In the genomic region with DNA sequence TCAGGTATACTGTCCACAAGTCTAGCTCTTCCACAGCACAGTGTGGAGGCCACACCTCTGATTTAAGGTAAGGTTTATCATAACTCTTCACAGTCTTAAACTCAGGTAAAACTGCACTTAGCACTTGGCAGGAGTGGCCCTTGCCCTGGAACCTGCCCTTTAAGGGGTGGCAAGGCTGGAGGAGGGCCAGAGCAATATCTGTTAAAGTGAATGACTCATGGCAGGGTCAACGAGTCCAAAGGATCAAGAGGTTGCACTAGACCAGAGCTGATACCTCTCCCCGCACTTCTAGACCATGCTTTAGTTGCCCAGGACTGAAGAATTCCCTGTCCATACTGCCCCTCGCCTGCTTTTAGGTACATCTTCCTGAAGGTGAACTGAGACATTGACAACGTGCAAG, we compare ENCODE assay signal across 32 cellular contexts. TPM values are rescaled to one million over a fixed set of nuclear protein-coding genes. Genes with fewer than 3 reads are reported as not detected.
"Had no signal": no experiment of that assay in that cellular context is flagged by ENCODE, and none has a peak within 500 bp of the region (broad histone marks: within the 10 kb centered on the region; RNA-seq: fewer than 3 reads in every experiment).

No MANE protein-coding gene starts in this region.

- H3K4me1 Mint-ChIP-seq: stimulated activated effector memory CD8-positive, alpha-beta T cell treated with anti-CD3 and anti-CD28 coated beads, Interleukin-12 subunit alpha, Interleukin-12 subunit beta, amount 100 ng/mL, for 72 hours; stimulated activated memory B cell treated with anti-CD40 and anti-IgM and Interleukin-4, amounts not matched to agents 10 μg/mL and 1 μg/mL and 100 μg/mL, for 72 hours; stimulated activated naive B cell treated with anti-CD40 and anti-IgM and Interleukin-4, amounts not matched to agents 10 μg/mL and 1 μg/mL and 100 μg/mL, for 72 hours; stimulated activated naive CD8-positive, alpha-beta T cell treated with anti-CD3 and anti-CD28 coated beads, Interleukin-15, amount 100 ng/mL, for 72 hours had no signal

- H3K36me3 Mint-ChIP-seq: stimulated activated effector memory CD8-positive, alpha-beta T cell treated with anti-CD3 and anti-CD28 coated beads, Interleukin-12 subunit alpha, Interleukin-12 subunit beta, amount 100 ng/mL, for 72 hours; stimulated activated memory B cell treated with anti-CD40 and anti-IgM and Interleukin-4, amounts not matched to agents 10 μg/mL and 1 μg/mL and 100 μg/mL, for 72 hours; stimulated activated naive B cell treated with anti-CD40 and anti-IgM and Interleukin-4, amounts not matched to agents 10 μg/mL and 1 μg/mL and 100 μg/mL, for 72 hours; type B pancreatic cell had no signal

- H3K36me3 ChIP-seq: stomach, suprapubic skin, thoracic aorta, thyroid gland, tibial artery, tibial nerve, transverse colon, upper lobe of left lung, upper lobe of right lung, uterus, vagina had no signal

- ATAC-seq: stimulated activated effector memory CD8-positive, alpha-beta T cell treated with anti-CD3 and anti-CD28 coated beads, Interleukin-12 subunit alpha, Interleukin-12 subunit beta, amount 100 ng/mL, for 72 hours; stimulated activated memory B cell treated with anti-CD40 and anti-IgM and Interleukin-4, amounts not matched to agents 10 μg/mL and 1 μg/mL and 100 μg/mL, for 72 hours; stimulated activated naive B cell treated with anti-CD40 and anti-IgM and Interleukin-4, amounts not matched to agents 10 μg/mL and 1 μg/mL and 100 μg/mL, for 72 hours; stimulated activated naive CD8-positive, alpha-beta T cell treated with anti-CD3 and anti-CD28 coated beads, Interleukin-15, amount 100 ng/mL, for 72 hours; upper lobe of right lung had no signal

- H3K9me3 Mint-ChIP-seq: stimulated activated effector memory CD8-positive, alpha-beta T cell treated with anti-CD3 and anti-CD28 coated beads, Interleukin-12 subunit alpha, Interleukin-12 subunit beta, amount 100 ng/mL, for 72 hours; stimulated activated memory B cell treated with anti-CD40 and anti-IgM and Interleukin-4, amounts not matched to agents 10 μg/mL and 1 μg/mL and 100 μg/mL, for 72 hours; stimulated activated naive B cell treated with anti-CD40 and anti-IgM and Interleukin-4, amounts not matched to agents 10 μg/mL and 1 μg/mL and 100 μg/mL, for 72 hours; stimulated activated naive CD8-positive, alpha-beta T cell treated with anti-CD3 and anti-CD28 coated beads, Interleukin-15, amount 100 ng/mL, for 72 hours had no signal

- FAIRE-seq: urothelium cell line had no signal

- H3K27ac ChIP-seq: stomach, suprapubic skin, testis, thoracic aorta, thyroid gland, tibial artery, tibial nerve, transverse colon, upper lobe of left lung, upper lobe of right lung, uterus, vagina had no signal

- H3K4me3 Mint-ChIP-seq: stimulated activated effector memory CD8-positive, alpha-beta T cell treated with anti-CD3 and anti-CD28 coated beads, Interleukin-12 subunit alpha, Interleukin-12 subunit beta, amount 100 ng/mL, for 72 hours; stimulated activated memory B cell treated with anti-CD40 and anti-IgM and Interleukin-4, amounts not matched to agents 10 μg/mL and 1 μg/mL and 100 μg/mL, for 72 hours; stimulated activated naive B cell treated with anti-CD40 and anti-IgM and Interleukin-4, amounts not matched to agents 10 μg/mL and 1 μg/mL and 100 μg/mL, for 72 hours; stimulated activated naive CD8-positive, alpha-beta T cell treated with anti-CD3 and anti-CD28 coated beads, Interleukin-15, amount 100 ng/mL, for 72 hours; type B pancreatic cell had no signal

- H3K27me3 ChIP-seq: stomach, suprapubic skin, testis, thyroid gland, tibial artery, tibial nerve, transverse colon, upper lobe of left lung, upper lobe of right lung, uterus, vagina had no signal

- H3K27ac Mint-ChIP-seq: stimulated activated effector memory CD8-positive, alpha-beta T cell treated with anti-CD3 and anti-CD28 coated beads, Interleukin-12 subunit alpha, Interleukin-12 subunit beta, amount 100 ng/mL, for 72 hours; stimulated activated memory B cell treated with anti-CD40 and anti-IgM and Interleukin-4, amounts not matched to agents 10 μg/mL and 1 μg/mL and 100 μg/mL, for 72 hours; stimulated activated naive B cell treated with anti-CD40 and anti-IgM and Interleukin-4, amounts not matched to agents 10 μg/mL and 1 μg/mL and 100 μg/mL, for 72 hours; stimulated activated naive CD8-positive, alpha-beta T cell treated with anti-CD3 and anti-CD28 coated beads, Interleukin-15, amount 100 ng/mL, for 72 hours; type B pancreatic cell had no signal

- DNase-seq: stimulated activated CD4-positive, alpha-beta T cell treated with anti-CD3 and anti-CD28 coated beads, Interleukin-2, amount 100 ng/mL, for 24 hours; stimulated activated CD4-positive, alpha-beta T cell treated with anti-CD3 and anti-CD28 coated beads, Interleukin-2, amount 100 ng/mL, for 48 hours; stimulated activated CD4-positive, alpha-beta T cell treated with anti-CD3 and anti-CD28 coated beads, Interleukin-4, amount 100 ng/mL, for 1 hour; stimulated activated CD4-positive, alpha-beta T cell treated with anti-CD3 and anti-CD28 coated beads, Interleukin-4, amount 100 ng/mL, for 24 hours; stimulated activated CD4-positive, alpha-beta T cell treated with anti-CD3 and anti-CD28 coated beads, Interleukin-4, amount 100 ng/mL, for 4 hours; stimulated activated CD8-positive, alpha-beta memory T cell treated with anti-CD3 and anti-CD28 coated beads, Interleukin-4, amount 100 ng/mL, for 48 hours; stimulated activated naive B cell treated with anti-CD40 and anti-IgM and Interleukin-4, amounts not matched to agents 10 μg/mL and 1 μg/mL and 100 μg/mL, for 72 hours; stimulated activated naive CD4-positive, alpha-beta T cell; stimulated activated naive CD4-positive, alpha-beta T cell treated with Interleukin-2 at 50 U/mL for 16 hours; stimulated activated naive CD8-positive, alpha-beta T cell treated with anti-CD3 and anti-CD28 coated beads, Interleukin-15, amount 100 ng/mL, for 72 hours; stomach; substantia nigra; testis; thyroid gland; tibial artery; transverse colon; trophoblast cell; upper lobe of left lung; upper lobe of right lung; uterus had no signal

- H3K9me3 ChIP-seq: suprapubic skin, testis, thoracic aorta, thyroid gland, tibial artery, tibial nerve, transverse colon, upper lobe of left lung, upper lobe of right lung, uterus, vagina had no signal

- H3K4me3 ChIP-seq: stomach, suprapubic skin, testis, thoracic aorta, thyroid gland, tibial artery, tibial nerve, transverse colon, upper lobe of left lung, upper lobe of right lung, uterus, vagina had no signal

- H3K4me1 ChIP-seq: stomach, suprapubic skin, testis, thyroid gland, tibial artery, tibial nerve, transverse colon, upper lobe of left lung, upper lobe of right lung, uterus, vagina had no signal

RNA-seq across cellular contexts. Expression of gene GPR50, which starts 14.7 kb away (rescaled TPM):
- total RNA-seq: stomach, subcutaneous adipose tissue, suprapubic skin, temporal lobe, thoracic aorta, thyroid gland, tibial nerve, transverse colon, upper lobe of left lung, upper lobe of right lung, ureter, vagina had no signal
- polyA plus RNA-seq: stomach, urinary bladder had no signal
